ENCODE assay signal across 8 cellular contexts in the genomic region with DNA sequence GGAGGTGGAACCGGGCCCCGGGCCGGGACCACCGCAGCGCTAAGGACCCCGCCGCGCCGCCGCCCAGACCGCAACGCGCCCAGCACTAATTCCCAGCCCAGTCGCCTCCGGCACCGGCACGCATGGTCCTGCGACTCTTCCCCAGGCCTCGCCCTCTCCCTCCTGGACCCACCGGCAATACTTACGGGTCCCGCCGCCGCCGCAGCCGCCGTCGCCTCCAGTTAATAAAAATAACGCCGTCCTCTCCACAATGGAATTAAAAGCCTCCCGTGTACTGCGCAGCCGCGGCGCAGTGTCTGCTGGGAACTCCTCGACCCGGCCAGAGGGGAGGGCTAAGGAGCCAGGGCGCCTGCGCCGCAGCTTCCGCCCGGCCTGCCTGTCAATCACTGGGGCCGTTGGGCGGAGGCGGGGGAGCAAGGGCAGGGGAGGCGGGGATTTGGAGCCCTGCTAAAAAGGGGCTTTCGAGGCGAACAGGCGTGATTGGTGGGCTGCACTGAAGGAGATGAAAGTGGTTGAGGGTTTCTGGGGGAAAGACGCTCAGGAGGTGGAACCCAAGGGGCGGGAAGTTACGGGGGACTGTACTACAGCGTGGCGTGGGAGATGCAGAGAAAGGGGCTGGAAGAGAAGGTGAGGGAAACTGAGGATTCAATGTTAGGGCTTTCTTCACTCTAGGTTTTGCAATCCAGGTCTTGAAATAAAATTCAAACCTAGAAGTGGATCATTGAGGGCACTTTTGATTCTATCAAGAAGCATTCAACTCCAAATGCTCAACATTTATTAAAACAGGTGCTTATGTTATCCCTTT. TPM values are rescaled to one million over a fixed set of nuclear protein-coding genes. Genes with fewer than 3 reads are reported as not detected.
DNase-seq lines count a peak whose midpoint lies in the region; ATAC-seq and TF ChIP-seq lines count a peak whose summit lies in the region.

A gene with protein sequence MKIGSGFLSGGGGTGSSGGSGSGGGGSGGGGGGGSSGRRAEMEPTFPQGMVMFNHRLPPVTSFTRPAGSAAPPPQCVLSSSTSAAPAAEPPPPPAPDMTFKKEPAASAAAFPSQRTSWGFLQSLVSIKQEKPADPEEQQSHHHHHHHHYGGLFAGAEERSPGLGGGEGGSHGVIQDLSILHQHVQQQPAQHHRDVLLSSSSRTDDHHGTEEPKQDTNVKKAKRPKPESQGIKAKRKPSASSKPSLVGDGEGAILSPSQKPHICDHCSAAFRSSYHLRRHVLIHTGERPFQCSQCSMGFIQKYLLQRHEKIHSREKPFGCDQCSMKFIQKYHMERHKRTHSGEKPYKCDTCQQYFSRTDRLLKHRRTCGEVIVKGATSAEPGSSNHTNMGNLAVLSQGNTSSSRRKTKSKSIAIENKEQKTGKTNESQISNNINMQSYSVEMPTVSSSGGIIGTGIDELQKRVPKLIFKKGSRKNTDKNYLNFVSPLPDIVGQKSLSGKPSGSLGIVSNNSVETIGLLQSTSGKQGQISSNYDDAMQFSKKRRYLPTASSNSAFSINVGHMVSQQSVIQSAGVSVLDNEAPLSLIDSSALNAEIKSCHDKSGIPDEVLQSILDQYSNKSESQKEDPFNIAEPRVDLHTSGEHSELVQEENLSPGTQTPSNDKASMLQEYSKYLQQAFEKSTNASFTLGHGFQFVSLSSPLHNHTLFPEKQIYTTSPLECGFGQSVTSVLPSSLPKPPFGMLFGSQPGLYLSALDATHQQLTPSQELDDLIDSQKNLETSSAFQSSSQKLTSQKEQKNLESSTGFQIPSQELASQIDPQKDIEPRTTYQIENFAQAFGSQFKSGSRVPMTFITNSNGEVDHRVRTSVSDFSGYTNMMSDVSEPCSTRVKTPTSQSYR (minus strand): TSS at position 276 of the 805 bp plus-strand sequence. CDS start 331 bp downstream, outside the sequence.

- peak within 1 kb of the TSS; percentile 74 to 86 for H3K9ac ChIP-seq in colonic mucosa (ENCODE audit: low read depth in 2 of 2, low read length in 2 of 2)

- H3K27me3 ChIP-seq in colonic mucosa, result no peaks in the 10 kb centered on the region
- H3K27me3 ChIP-seq in layer of hippocampus (ENCODE audit: control insufficient read depth, insufficient read depth, low read length), result no peaks in the 10 kb centered on the region

- TF ChIP-seq CTCF in colonic mucosa (IDR thresholded peaks at IDR 0.05), result no peak

- DNase-seq in C1 segment of cervical spinal cord (lab: John Stamatoyannopoulos, UW) (peak; percentile 42 to 96 (median 90)), NCI-H526 treated with DMSO at 0.1 percent for 48 hours (lab: John Stamatoyannopoulos, UW) (peak; percentile 75), colonic mucosa (peak; percentile 96)
- peak; percentile 96 for DNase-seq in activated CD4-positive, alpha-beta T cell treated with anti-CD3 and anti-CD28 coated beads for 48 hours
- DNase-seq in stimulated activated CD4-positive, alpha-beta T cell treated with anti-CD3 and anti-CD28 coated beads, Interleukin-1b, Interleukin-23, amount 100 ng/mL, for 24 hours (ENCODE audit: low read depth in 4 of 4, low spot score in 1 of 4), result peak; percentile 81 to 93 (median 88)

- ATAC-seq in GM19351 (IDR thresholded peaks at IDR 0.05; ENCODE audit: unreplicated experiment), result peak; percentile 95
- peak; percentile 95 for ATAC-seq in HG03520 (IDR thresholded peaks at IDR 0.05; ENCODE audit: unreplicated experiment)

- H3K4me3 ChIP-seq in colonic mucosa, result peak within 1 kb of the TSS; percentile 81

- intact Hi-C loops in colonic mucosa (cut with DNase I), result no loop called here

- no peaks in the 10 kb centered on the region for H3K9me3 ChIP-seq in colonic mucosa

- H3K27ac ChIP-seq in colonic mucosa, result peak within 1 kb of the TSS; percentile 72
- peak within 1 kb of the TSS; percentile 85 for H3K27ac ChIP-seq in layer of hippocampus (ENCODE audit: low read depth, low read length)

- H3K4me1 ChIP-seq in colonic mucosa, result peaks cover 3% of the 10 kb centered on the region

- H3K36me3 ChIP-seq in colonic mucosa, result no peaks in the 10 kb centered on the region

RNA-seq across cellular contexts. Expression of the gene that starts here (rescaled TPM):
- 10 to 100 TPM in 1 of 2 donors, 1 to 10 TPM in 1; 8.5 to 11.8 TPM for total RNA-seq in colonic mucosa

Comparison
In these comparisons a context has a peak if more than half of its experiments do, and no peak if none do; other contexts are left out.
1. Peak in every context shown above with its lines: DNase-seq, ATAC-seq, H3K4me3 ChIP-seq and H3K27ac ChIP-seq.